1 cellular context compared by ENCODE assay signal in genomic region chr6:28351087-28351486, GRCh38.
TF ChIP-seq lines count a peak whose summit lies in the region.

No MANE protein-coding gene starts in this region.

TF ChIP-seq in IMR-90, 13 proteins besides CTCF, POLR2A, EP300 and RAD21:
- TF ChIP-seq USF2 (IDR thresholded peaks at IDR 0.05; ENCODE audit: low read depth, low read length) (no peak), SMC3 (IDR thresholded peaks at IDR 0.05; ENCODE audit: low read depth, low read length) (no peak), NFE2L2 (IDR thresholded peaks at IDR 0.05; ENCODE audit: low read depth, low read length) (no peak), MAZ (IDR thresholded peaks at IDR 0.05; ENCODE audit: borderline replicate concordance, low read depth, low read length) (no peak), RCOR1 (IDR thresholded peaks at IDR 0.05; ENCODE audit: insufficient replicate concordance, low read length) (no peak), CEBPB (IDR thresholded peaks at IDR 0.05; ENCODE audit: low read depth, low read length) (no peak), CHD1 (IDR thresholded peaks at IDR 0.05; ENCODE audit: low read depth, low read length) (no peak), ELK1 (IDR thresholded peaks at IDR 0.05; ENCODE audit: borderline replicate concordance, low read depth, low read length) (no peak), MAFK (IDR thresholded peaks at IDR 0.05; ENCODE audit: low read depth, low read length) (no peak), BHLHE40 (IDR thresholded peaks at IDR 0.05; ENCODE audit: low read depth, low read length) (no peak), RFX5 (IDR thresholded peaks at IDR 0.05; ENCODE audit: low read depth, low read length) (no peak), FOS (IDR thresholded peaks at IDR 0.05; ENCODE audit: low read depth, low read length) (no peak), MXI1 (IDR thresholded peaks at IDR 0.05; ENCODE audit: borderline replicate concordance, low read depth, low read length) (no peak)
